25 cellular contexts compared by ENCODE assay signal in the genomic region with DNA sequence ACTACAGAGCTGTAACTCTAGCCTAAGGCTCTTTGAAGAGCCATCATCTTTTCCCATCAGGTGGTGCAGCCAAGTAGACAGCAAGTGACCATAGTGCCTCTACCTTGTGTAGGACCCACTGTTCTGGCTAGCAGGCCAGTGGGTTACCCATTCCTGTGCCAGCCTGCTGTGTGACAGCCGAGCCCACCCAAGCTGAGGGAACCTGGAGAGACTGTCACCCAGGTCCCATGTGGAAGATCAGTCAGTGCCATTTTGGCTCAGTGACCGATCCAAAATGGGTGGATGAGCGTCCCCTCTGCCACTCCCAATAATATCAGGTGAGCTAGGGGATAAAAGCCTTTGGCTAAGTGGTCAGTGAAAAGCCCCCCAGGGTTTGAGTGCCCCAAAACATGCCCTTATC.
DNase-seq lines count a peak whose midpoint lies in the region; TF ChIP-seq lines count a peak whose summit lies in the region.
"Had no signal": no experiment of that assay in that cellular context is flagged by ENCODE, and none has a peak within 500 bp of the region (broad histone marks: within the 10 kb centered on the region; RNA-seq: fewer than 3 reads in every experiment).

No MANE protein-coding gene starts in this region.

- no peak for TF ChIP-seq CTCF in endothelial cell (IDR thresholded peaks at IDR 0.05; ENCODE audit: unreplicated experiment)

- no peaks in the 10 kb centered on the region for H3K36me3 ChIP-seq in CD8-positive, alpha-beta memory T cell (ENCODE audit: insufficient read depth, low read length)
- H3K36me3 ChIP-seq: BE2C, MG63 had no signal

- H3K4me3 Mint-ChIP-seq in activated CD4-positive, alpha-beta memory T cell treated with anti-CD3 and anti-CD28 coated beads, Interleukin-2, amount 10 ng/mL, durations not matched to agents 7 days and 5 days: no peak overlapping the region
- no peak overlapping the region for H3K4me3 Mint-ChIP-seq in activated CD4-positive, alpha-beta memory T cell treated with anti-CD3 and anti-CD28 coated beads for 36 hours
- no peak overlapping the region for H3K4me3 Mint-ChIP-seq in endothelial cell (ENCODE audit: unreplicated experiment)
- H3K4me3 Mint-ChIP-seq in CD8-positive, alpha-beta memory T cell: no peak overlapping the region
- H3K4me3 Mint-ChIP-seq: CD4-positive, CD25-positive, alpha-beta regulatory T cell had no signal

- intact Hi-C loops in activated CD4-positive, alpha-beta memory T cell treated with anti-CD3 and anti-CD28 coated beads for 36 hours (cut with micrococcal nuclease): no loop called here

- H3K36me3 Mint-ChIP-seq in activated CD4-positive, alpha-beta memory T cell treated with anti-CD3 and anti-CD28 coated beads, Interleukin-2, amount 10 ng/mL, durations not matched to agents 7 days and 5 days (ENCODE audit: low read depth): no peaks in the 10 kb centered on the region
- H3K36me3 Mint-ChIP-seq in activated CD4-positive, alpha-beta memory T cell treated with anti-CD3 and anti-CD28 coated beads for 36 hours: no peaks in the 10 kb centered on the region
- H3K36me3 Mint-ChIP-seq in endothelial cell (ENCODE audit: low read depth, unreplicated experiment): no peaks in the 10 kb centered on the region
- no peaks in the 10 kb centered on the region for H3K36me3 Mint-ChIP-seq in CD8-positive, alpha-beta memory T cell
- H3K36me3 Mint-ChIP-seq: CD4-positive, CD25-positive, alpha-beta regulatory T cell had no signal

- H3K27ac Mint-ChIP-seq in activated CD4-positive, alpha-beta memory T cell treated with anti-CD3 and anti-CD28 coated beads, Interleukin-2, amount 10 ng/mL, durations not matched to agents 7 days and 5 days: no peak overlapping the region
- no peak overlapping the region for H3K27ac Mint-ChIP-seq in activated CD4-positive, alpha-beta memory T cell treated with anti-CD3 and anti-CD28 coated beads for 36 hours
- no peak overlapping the region for H3K27ac Mint-ChIP-seq in endothelial cell (ENCODE audit: unreplicated experiment)
- no peak overlapping the region for H3K27ac Mint-ChIP-seq in CD8-positive, alpha-beta memory T cell

- H3K4me1 ChIP-seq in CD8-positive, alpha-beta memory T cell (ENCODE audit: insufficient read depth, low read length): no peaks in the 10 kb centered on the region
- H3K4me1 ChIP-seq: BE2C had no signal

- H3K9me3 Mint-ChIP-seq in activated CD4-positive, alpha-beta memory T cell treated with anti-CD3 and anti-CD28 coated beads, Interleukin-2, amount 10 ng/mL, durations not matched to agents 7 days and 5 days: no peaks in the 10 kb centered on the region
- no peaks in the 10 kb centered on the region for H3K9me3 Mint-ChIP-seq in activated CD4-positive, alpha-beta memory T cell treated with anti-CD3 and anti-CD28 coated beads for 36 hours
- H3K9me3 Mint-ChIP-seq in endothelial cell (ENCODE audit: unreplicated experiment): no peaks in the 10 kb centered on the region
- H3K9me3 Mint-ChIP-seq in CD8-positive, alpha-beta memory T cell: no peaks in the 10 kb centered on the region

- CTCF ChIA-PET in activated CD4-positive, alpha-beta memory T cell treated with anti-CD3 and anti-CD28 coated beads, Interleukin-2, amount 10 ng/mL, durations not matched to agents 7 days and 5 days (lab: Charles Lee): no interaction called here
- CTCF ChIA-PET in activated CD4-positive, alpha-beta memory T cell treated with anti-CD3 and anti-CD28 coated beads for 36 hours (lab: Charles Lee): no interaction called here
- CTCF ChIA-PET in CD8-positive, alpha-beta memory T cell (lab: Charles Lee): no interaction called here

- no peak overlapping the region for H3K27ac ChIP-seq in CD8-positive, alpha-beta memory T cell (ENCODE audit: low read depth, low read length)
- H3K27ac ChIP-seq: GM23248 had no signal

- DNase-seq in activated CD4-positive, alpha-beta memory T cell treated with anti-CD3 and anti-CD28 coated beads, Interleukin-2, amount 10 ng/mL, durations not matched to agents 7 days and 5 days: peak; percentile 6
- DNase-seq in activated CD4-positive, alpha-beta memory T cell treated with anti-CD3 and anti-CD28 coated beads for 36 hours: no peak
- peak; percentile 23 for DNase-seq in activated CD8-positive, alpha-beta memory T cell treated with anti-CD3 and anti-CD28 coated beads, Interleukin-2, amount 50 U/mL, for 48 hours
- DNase-seq in islet precursor cell (peak; percentile 25), endothelial cell (ENCODE audit: low spot score) (no peak), NCI-H2107 (lab: John Stamatoyannopoulos, UW) (no peak)
- DNase-seq in stimulated activated CD8-positive, alpha-beta memory T cell treated with anti-CD3 and anti-CD28 coated beads, Interleukin-4, amount 100 ng/mL, for 48 hours: peak; percentile 2
- no peak for DNase-seq in CD8-positive, alpha-beta memory T cell
- DNase-seq: 8988T; ACHN; BE2C; CD4-positive, CD25-positive, alpha-beta regulatory T cell; GM23248; H7; IMR-90; KG1; MG63; NCI-H1105 treated with DMSO at 0.1 percent for 48 hours; NCI-H146; NCI-H1930; NCI-H446; NCI-H524 treated with DMSO at 0.1 percent for 48 hours; NCI-H774; NK-92 treated with Interleukin-12 subunit alpha and Interleukin-12 subunit beta, amount 100 ng/mL, for 24 hours; PC-3 had no signal

- no peaks in the 10 kb centered on the region for H3K27me3 ChIP-seq in CD8-positive, alpha-beta memory T cell (ENCODE audit: insufficient read depth, low read length, poor library complexity, severe bottlenecking)
- H3K27me3 ChIP-seq: BE2C, MG63 had no signal

- POLR2A ChIA-PET in activated CD4-positive, alpha-beta memory T cell treated with anti-CD3 and anti-CD28 coated beads, Interleukin-2, amount 10 ng/mL, durations not matched to agents 7 days and 5 days (lab: Charles Lee): no interaction called here
- POLR2A ChIA-PET in activated CD4-positive, alpha-beta memory T cell treated with anti-CD3 and anti-CD28 coated beads for 36 hours (lab: Charles Lee): interaction anchor here (0.7 kb wide), 1 partner anchor 55 kb away, joined by 3 read pairs; no protein-coding TSS in a partner anchor
- POLR2A ChIA-PET in CD8-positive, alpha-beta memory T cell (lab: Charles Lee): no interaction called here

- no peaks in the 10 kb centered on the region for H3K9me3 ChIP-seq in CD8-positive, alpha-beta memory T cell (ENCODE audit: low read length)
- H3K9me3 ChIP-seq: BE2C, MG63 had no signal

- no peak overlapping the region for H3K4me3 ChIP-seq in CD8-positive, alpha-beta memory T cell (ENCODE audit: low read length)
- H3K4me3 ChIP-seq: GM23248, MG63 had no signal

- H3K27me3 Mint-ChIP-seq in activated CD4-positive, alpha-beta memory T cell treated with anti-CD3 and anti-CD28 coated beads, Interleukin-2, amount 10 ng/mL, durations not matched to agents 7 days and 5 days: peaks cover 7% of the 10 kb centered on the region
- peaks cover 7% of the 10 kb centered on the region for H3K27me3 Mint-ChIP-seq in activated CD4-positive, alpha-beta memory T cell treated with anti-CD3 and anti-CD28 coated beads for 36 hours
- peaks cover 2% of the 10 kb centered on the region for H3K27me3 Mint-ChIP-seq in endothelial cell (ENCODE audit: unreplicated experiment)
- H3K27me3 Mint-ChIP-seq in CD8-positive, alpha-beta memory T cell: peaks cover 13 to 34% of the 10 kb centered on the region in 2 donors

- no peaks in the 10 kb centered on the region for H3K4me1 Mint-ChIP-seq in activated CD4-positive, alpha-beta memory T cell treated with anti-CD3 and anti-CD28 coated beads, Interleukin-2, amount 10 ng/mL, durations not matched to agents 7 days and 5 days
- H3K4me1 Mint-ChIP-seq in activated CD4-positive, alpha-beta memory T cell treated with anti-CD3 and anti-CD28 coated beads for 36 hours (ENCODE audit: low read depth): no peaks in the 10 kb centered on the region
- no peaks in the 10 kb centered on the region for H3K4me1 Mint-ChIP-seq in endothelial cell (ENCODE audit: unreplicated experiment)
- H3K4me1 Mint-ChIP-seq in CD8-positive, alpha-beta memory T cell: no peaks in the 10 kb centered on the region
- H3K4me1 Mint-ChIP-seq: CD4-positive, CD25-positive, alpha-beta regulatory T cell had no signal

Comparison
In these comparisons a context has a peak if more than half of its experiments do, and no peak if none do; other contexts are left out.
1. DNase-seq: peak in activated CD4-positive, alpha-beta memory T cell treated with anti-CD3 and anti-CD28 coated beads, Interleukin-2, amount 10 ng/mL, durations not matched to agents 7 days and 5 days (single experiment), activated CD8-positive, alpha-beta memory T cell treated with anti-CD3 and anti-CD28 coated beads, Interleukin-2, amount 50 U/mL, for 48 hours (single experiment), islet precursor cell (single experiment) and stimulated activated CD8-positive, alpha-beta memory T cell treated with anti-CD3 and anti-CD28 coated beads, Interleukin-4, amount 100 ng/mL, for 48 hours (single experiment); none in activated CD4-positive, alpha-beta memory T cell treated with anti-CD3 and anti-CD28 coated beads for 36 hours (single experiment), endothelial cell (single experiment), NCI-H2107 (single experiment) and CD8-positive, alpha-beta memory T cell (0 of 5).